ENCODE assay signal across 27 cellular contexts in the genomic region with DNA sequence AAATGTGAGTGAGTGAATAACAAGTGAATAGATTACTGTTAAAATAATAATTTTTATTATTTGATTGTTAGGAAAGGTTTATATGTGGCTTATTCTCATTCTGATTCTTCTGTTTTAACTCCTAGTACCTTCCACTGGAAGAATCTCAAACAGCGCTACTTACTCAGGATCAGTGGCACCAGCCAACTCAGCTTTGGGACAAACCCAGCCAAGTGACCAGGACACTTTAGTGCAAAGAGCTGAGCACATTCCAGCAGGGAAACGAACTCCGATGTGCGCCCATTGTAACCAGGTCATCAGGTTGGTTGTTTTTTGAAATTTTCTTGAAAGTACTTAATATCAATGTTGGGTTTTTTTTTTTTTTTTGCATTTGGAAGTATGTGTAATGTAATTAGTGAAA.
"Had no signal": no experiment of that assay in that cellular context is flagged by ENCODE, and none has a peak within 500 bp of the region (broad histone marks: within the 10 kb centered on the region; RNA-seq: fewer than 3 reads in every experiment).

No MANE protein-coding gene starts in this region.

- H3K27me3 ChIP-seq: breast epithelium had no signal

- ATAC-seq: activated CD8-positive, alpha-beta memory T cell treated with anti-CD3 and anti-CD28 coated beads, Interleukin-2, amount 10 ng/mL, durations not matched to agents 7 days and 5 days; activated CD8-positive, alpha-beta T cell treated with anti-CD3 and anti-CD28 coated beads, Interleukin-2, amount 10 ng/mL, durations not matched to agents 7 days and 5 days; Panc1; T-helper 17 cell; WTC11 had no signal

- DNase-seq: activated CD4-positive, alpha-beta T cell treated with anti-CD3 and anti-CD28 coated beads for 48 hours; activated CD4-positive, alpha-beta T cell treated with anti-CD3 and anti-CD28 coated beads, Interleukin-2, amount 50 U/mL, for 4 hours; activated CD4-positive, CD25-positive, alpha-beta regulatory T cell treated with anti-CD3 and anti-CD28 coated beads, Interleukin-2, amount 50 U/mL, for 72 hours; activated CD8-positive, alpha-beta memory T cell treated with anti-CD3 and anti-CD28 coated beads, Interleukin-2, amount 10 ng/mL, durations not matched to agents 7 days and 5 days; activated CD8-positive, alpha-beta T cell treated with anti-CD3 and anti-CD28 coated beads, Interleukin-2, amount 10 ng/mL, durations not matched to agents 7 days and 5 days; activated gamma-delta T cell treated with Interleukin-2 at 50 U/mL for 16 hours; activated naive CD4-positive, alpha-beta T cell treated with anti-CD3 and anti-CD28 coated beads, Interleukin-2, amount 10 ng/mL, durations not matched to agents 7 days and 5 days; activated naive CD8-positive, alpha-beta T cell treated with anti-CD3 and anti-CD28 coated beads for 36 hours; activated T-cell treated with anti-CD3 and anti-CD28 coated beads, Interleukin-2, amount 50 U/mL, for 48 hours; NCI-H1092 treated with DMSO at 0.1 percent for 48 hours; NCI-H1417 treated with DMSO at 0.1 percent for 48 hours; NCI-H1694; NCI-H2029; NCI-H2107; NCI-H345; NCI-H510A; NCI-H526 treated with DMSO at 0.1 percent for 48 hours; NK-92 treated with Interleukin-12 subunit alpha and Interleukin-12 subunit beta, amount 100 ng/mL, for 24 hours; OCI-M1; RPMI8226; SIG-M5; T-helper 17 cell; T-helper 9 cell had no signal

- H3K27ac ChIP-seq: breast epithelium, KMS-11 had no signal

- H3K4me3 ChIP-seq: breast epithelium had no signal

- H3K4me2 ChIP-seq: KMS-11 had no signal

- H3K9ac ChIP-seq: KMS-11 had no signal

- H3K9me3 ChIP-seq: breast epithelium had no signal

- H3K36me3 ChIP-seq: breast epithelium had no signal

- H3K4me1 ChIP-seq: breast epithelium had no signal
